ENCODE assay signal across 19 cellular contexts in the genomic region with DNA sequence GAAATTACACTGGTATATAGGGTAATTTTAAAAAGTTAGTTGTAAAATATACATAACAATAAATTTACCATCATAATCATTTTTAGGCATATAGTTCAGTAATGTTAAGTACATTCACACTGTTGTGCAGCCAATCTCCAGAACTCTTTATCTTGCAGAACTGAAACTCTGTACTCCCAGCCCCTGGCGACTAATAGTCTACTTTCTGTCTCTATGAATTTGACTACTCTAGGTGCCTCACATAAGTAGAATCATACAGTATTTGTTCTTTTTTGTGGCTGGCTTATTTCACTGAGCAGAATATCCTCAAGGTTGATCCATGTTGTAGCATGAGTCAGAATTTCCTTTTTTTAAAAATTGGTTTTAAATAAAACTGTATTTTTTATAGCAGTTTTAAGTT. TPM values are rescaled to one million over a fixed set of nuclear protein-coding genes. Genes with fewer than 3 reads are reported as not detected.
DNase-seq lines count a peak whose midpoint lies in the region; ATAC-seq and FAIRE-seq lines count a peak whose summit lies in the region.
"Had no signal": no experiment of that assay in that cellular context is flagged by ENCODE, and none has a peak within 500 bp of the region (broad histone marks: within the 10 kb centered on the region; RNA-seq: fewer than 3 reads in every experiment).

No MANE protein-coding gene starts in this region.

- H3K4me1 Mint-ChIP-seq in naive thymus-derived CD8-positive, alpha-beta T cell, result peaks cover 24 to 43% (median 36%) of the 10 kb centered on the region in 4 donors

- peak; percentile 56 for FAIRE-seq in GM18507 (lab: Jason Lieb, UNC)
- FAIRE-seq: kidney had no signal

- no peak overlapping the region for H3K4me3 Mint-ChIP-seq in naive thymus-derived CD8-positive, alpha-beta T cell

- H3K36me3 Mint-ChIP-seq in naive thymus-derived CD8-positive, alpha-beta T cell, result peaks cover 0 to 56% (median 6%) of the 10 kb centered on the region in 3 donors

- no peak overlapping the region for H3K27ac Mint-ChIP-seq in naive thymus-derived CD8-positive, alpha-beta T cell

- ATAC-seq in GM19043 (IDR thresholded peaks at IDR 0.05; ENCODE audit: low read depth, unreplicated experiment) (peak; percentile 53), HG02870 (IDR thresholded peaks at IDR 0.05; ENCODE audit: unreplicated experiment) (peak; percentile 76)
- ATAC-seq in naive thymus-derived CD8-positive, alpha-beta T cell, result no peak
- ATAC-seq: heart right ventricle, sciatic nerve had no signal

- DNase-seq in GM18507 (ENCODE audit: extremely low spot score, insufficient read length, low read depth) (no peak), RPMI8226 (peak; percentile 8), cortex of kidney (lab: John Stamatoyannopoulos, UW) (no peak), COLO668 (lab: John Stamatoyannopoulos, UW; ENCODE audit: unreplicated experiment) (no peak)
- DNase-seq in naive thymus-derived CD8-positive, alpha-beta T cell, result no peak
- DNase-seq: activated CD8-positive, alpha-beta memory T cell treated with anti-CD3 and anti-CD28 coated beads, Interleukin-2, amount 50 U/mL, for 4 hours; BE2C; effector CD4-positive, alpha-beta T cell; heart right ventricle; kidney; NCI-H2029 treated with DMSO at 0.1 percent for 48 hours; NCI-H526 treated with DMSO at 0.1 percent for 48 hours; Peyer's patch; stimulated activated CD4-positive, alpha-beta T cell treated with anti-CD3 and anti-CD28 coated beads, Interleukin-2, amount 100 ng/mL, for 48 hours; stimulated activated CD8-positive, alpha-beta memory T cell treated with anti-CD3 and anti-CD28 coated beads, Interleukin-4, amount 100 ng/mL, for 48 hours; tibial artery had no signal

- no peaks in the 10 kb centered on the region for H3K27me3 Mint-ChIP-seq in naive thymus-derived CD8-positive, alpha-beta T cell

- H3K9me3 Mint-ChIP-seq in naive thymus-derived CD8-positive, alpha-beta T cell, result no peaks in the 10 kb centered on the region

- POLR2A ChIA-PET in naive thymus-derived CD8-positive, alpha-beta T cell (lab: Charles Lee), result no interaction called here

RNA-seq across cellular contexts. Expression of a gene that starts 41.4 kb away (rescaled TPM):
- 10 to 100 TPM; 44.3 to 45.0 TPM for total RNA-seq in naive thymus-derived CD8-positive, alpha-beta T cell
- polyA plus RNA-seq in naive thymus-derived CD8-positive, alpha-beta T cell, result 10 to 100 TPM; 11.7 to 22.5 (median 19.6) TPM

Comparison
In these comparisons a context has a peak if more than half of its experiments do, and no peak if none do; other contexts are left out.
1. ATAC-seq: peak in GM19043 (single experiment) and HG02870 (single experiment); none in naive thymus-derived CD8-positive, alpha-beta T cell (0 of 2).